Comparison of ENCODE assay signal across 1 cellular context in genomic region chr1:9590945-9591668, GRCh38.
TF ChIP-seq lines count a peak whose summit lies in the region.

No MANE protein-coding gene starts in this region.

TF ChIP-seq in IMR-90, 13 proteins besides CTCF, POLR2A, EP300 and RAD21 (continued from another document):
- no peak for TF ChIP-seq MAZ (IDR thresholded peaks at IDR 0.05; ENCODE audit: borderline replicate concordance, low read depth, low read length)
- no peak for TF ChIP-seq RCOR1 (IDR thresholded peaks at IDR 0.05; ENCODE audit: insufficient replicate concordance, low read length)
- no peak for TF ChIP-seq RFX5 (IDR thresholded peaks at IDR 0.05; ENCODE audit: low read depth, low read length)
- TF ChIP-seq SMC3 (IDR thresholded peaks at IDR 0.05; ENCODE audit: low read depth, low read length): no peak
- TF ChIP-seq FOS (IDR thresholded peaks at IDR 0.05; ENCODE audit: low read depth, low read length): no peak
- TF ChIP-seq MAFK (IDR thresholded peaks at IDR 0.05; ENCODE audit: low read depth, low read length): no peak
- no peak for TF ChIP-seq CHD1 (IDR thresholded peaks at IDR 0.05; ENCODE audit: low read depth, low read length)
- no peak for TF ChIP-seq USF2 (IDR thresholded peaks at IDR 0.05; ENCODE audit: low read depth, low read length)
- no peak for TF ChIP-seq MXI1 (IDR thresholded peaks at IDR 0.05; ENCODE audit: borderline replicate concordance, low read depth, low read length)
